Comparison of ENCODE assay signal across 18 cellular contexts in genomic region chr16:58756650-58757332, GRCh38. TPM values are rescaled to one million over a fixed set of nuclear protein-coding genes. Genes with fewer than 3 reads are reported as not detected.
DNase-seq lines count a peak whose midpoint lies in the region; ATAC-seq and TF ChIP-seq lines count a peak whose summit lies in the region.
"Had no signal": no experiment of that assay in that cellular context is flagged by ENCODE, and none has a peak within 500 bp of the region (broad histone marks: within the 10 kb centered on the region; RNA-seq: fewer than 3 reads in every experiment).

No MANE protein-coding gene starts in this region.

- no peak overlapping the region for H3K4me3 Mint-ChIP-seq in H9
- H3K4me3 Mint-ChIP-seq in activated naive CD4-positive, alpha-beta T cell treated with anti-CD3 and anti-CD28 coated beads for 36 hours: no peak overlapping the region
- H3K4me3 Mint-ChIP-seq in Calu3 (ENCODE audit: low read depth, unreplicated experiment): no peak overlapping the region
- H3K4me3 Mint-ChIP-seq: activated naive CD8-positive, alpha-beta T cell treated with anti-CD3 and anti-CD28 coated beads, Interleukin-2, amount 50 U/mL, for 24 hours; type B pancreatic cell had no signal

- H2BK120ac ChIP-seq in H9 (ENCODE audit: low read depth, low read length, poor library complexity, severe bottlenecking): peak overlapping the region; percentile 70

- H3K4me1 ChIP-seq in left ventricle myocardium inferior (peaks cover 12% of the 10 kb centered on the region), right cardiac atrium (ENCODE audit: control insufficient read depth, insufficient read depth, low read length) (no peaks in the 10 kb centered on the region), H9 (ENCODE audit: insufficient read depth, low read length) (peaks cover 3% of the 10 kb centered on the region; the same call in 1 of the 2 replicates)
- H3K4me1 ChIP-seq: SJCRH30 had no signal

- intact Hi-C loops in left ventricle myocardium inferior (cut with micrococcal nuclease): no loop called here
- intact Hi-C loops in right cardiac atrium (cut with DNase I): loop anchor here in 3 of 4 donors (2.0 to 10.0 kb wide), 5 partner anchors 74 to 244 kb away; partner anchors contain the start of genes SETD6 (in 1 of the 3) and SLC38A7 (in 1 of the 3)
- intact Hi-C loops in activated naive CD4-positive, alpha-beta T cell treated with anti-CD3 and anti-CD28 coated beads for 36 hours (cut with micrococcal nuclease): loop anchor here (1.0 kb wide), 7 partner anchors 24 to 420 kb away; partner anchors contain the start of gene GINS3
- intact Hi-C loops in Calu3 (cut with micrococcal nuclease; ENCODE audit: unreplicated experiment): loop anchor here (2.0 to 10.0 kb wide), 3 partner anchors 78 to 412 kb away; no protein-coding TSS in a partner anchor

- H4K91ac ChIP-seq in H9 (ENCODE audit: insufficient read length, low read depth, low read length): no peak overlapping the region

- no peak overlapping the region for H3K23ac ChIP-seq in H9 (ENCODE audit: insufficient read length, low read depth, low read length)

- peak overlapping the region; percentile 48 for H3K27ac ChIP-seq in left ventricle myocardium inferior (replicated peaks)
- no peak overlapping the region for H3K27ac ChIP-seq in right cardiac atrium (ENCODE audit: low read length)
- H3K27ac ChIP-seq in H9 (ENCODE audit: insufficient read length, low read depth, low read length): no peak overlapping the region
- peak overlapping the region; percentile 72 for H3K27ac ChIP-seq in VCaP
- H3K27ac ChIP-seq: cardiac muscle cell, coronary artery, epithelial cell of prostate, KMS-11, PC-9, SJCRH30 had no signal

- no peaks in the 10 kb centered on the region for H3K27me3 ChIP-seq in left ventricle myocardium inferior (ENCODE audit: low read depth)
- no peaks in the 10 kb centered on the region for H3K27me3 ChIP-seq in right cardiac atrium (ENCODE audit: control insufficient read depth, insufficient read depth)
- no peaks in the 10 kb centered on the region for H3K27me3 ChIP-seq in H9 (ENCODE audit: insufficient read depth, low read length)
- H3K27me3 ChIP-seq: cardiac muscle cell had no signal

- H2BK20ac ChIP-seq in H9 (ENCODE audit: low read depth, low read length, poor library complexity, severe bottlenecking): no peak overlapping the region

- no peaks in the 10 kb centered on the region for H4K20me1 ChIP-seq in H9 (ENCODE audit: control insufficient read depth, insufficient read depth, insufficient read length)

- no peaks in the 10 kb centered on the region for H3K36me3 ChIP-seq in left ventricle myocardium inferior
- H3K36me3 ChIP-seq: cardiac muscle cell, SJCRH30 had no signal

- H3K9me3 ChIP-seq in left ventricle myocardium inferior (replicated peaks) (no peaks in the 10 kb centered on the region), right cardiac atrium (ENCODE audit: control insufficient read depth, low read length) (no peaks in the 10 kb centered on the region), H9 (ENCODE audit: control insufficient read depth, low read depth, low read length) (no peaks in the 10 kb centered on the region)
- H3K9me3 ChIP-seq: SJCRH30 had no signal

- H3K9ac ChIP-seq in H9 (ENCODE audit: extremely low read depth, insufficient read length, low read length): no peak overlapping the region
- H3K9ac ChIP-seq: KMS-11 had no signal

- no peaks in the 10 kb centered on the region for H3K23me2 ChIP-seq in H9 (ENCODE audit: insufficient read length, low read depth, low read length, poor library complexity, severe bottlenecking)

- H3K36me3 Mint-ChIP-seq in H9 (ENCODE audit: insufficient read depth in 1 of 3, low read depth in 3 of 3) (no peaks in the 10 kb centered on the region), Calu3 (ENCODE audit: insufficient read depth, unreplicated experiment) (no peaks in the 10 kb centered on the region)
- no peaks in the 10 kb centered on the region for H3K36me3 Mint-ChIP-seq in activated naive CD4-positive, alpha-beta T cell treated with anti-CD3 and anti-CD28 coated beads for 36 hours (ENCODE audit: low read depth)
- H3K36me3 Mint-ChIP-seq: type B pancreatic cell had no signal

- TF ChIP-seq CTCF in left ventricle myocardium inferior (IDR thresholded peaks at IDR 0.05; ENCODE audit: borderline replicate concordance) (no peak), H9 (conservative IDR thresholded peaks at IDR 0.05) (no peak), VCaP (conservative IDR thresholded peaks at IDR 0.05) (peak; percentile 12), Calu3 (IDR thresholded peaks at IDR 0.05; ENCODE audit: unreplicated experiment) (no peak)

- no peak overlapping the region for H2AK5ac ChIP-seq in H9 (ENCODE audit: insufficient read length, low read length)

- CTCF ChIA-PET in activated naive CD4-positive, alpha-beta T cell treated with anti-CD3 and anti-CD28 coated beads for 36 hours (lab: Charles Lee): interaction anchor here (0.7 to 3.3 kb wide), 31 partner anchors 10 to 461 kb away, joined by 3 to 49 read pairs (median 5); partner anchors contain the start of genes GOT2, NDRG4 and SLC38A7
- CTCF ChIA-PET in Calu3 (lab: Charles Lee): interaction anchor here (0.5 to 1.8 kb wide), 5 partner anchors 11 to 421 kb away, joined by 3 to 17 read pairs (median 3); partner anchors contain the start of gene SLC38A7

- no peak overlapping the region for H3K18ac ChIP-seq in H9 (ENCODE audit: insufficient read length, low read depth, low read length)

- H3K27me3 Mint-ChIP-seq in H9 (ENCODE audit: low read depth) (no peaks in the 10 kb centered on the region), Calu3 (ENCODE audit: unreplicated experiment) (peaks cover 31% of the 10 kb centered on the region)
- no peaks in the 10 kb centered on the region for H3K27me3 Mint-ChIP-seq in activated naive CD4-positive, alpha-beta T cell treated with anti-CD3 and anti-CD28 coated beads for 36 hours (ENCODE audit: low read depth)
- H3K27me3 Mint-ChIP-seq: activated B cell treated with CpG ODN at 0.5 μM for 24 hours; activated naive CD8-positive, alpha-beta T cell treated with anti-CD3 and anti-CD28 coated beads, Interleukin-2, amount 50 U/mL, for 24 hours had no signal

- no peaks in the 10 kb centered on the region for H3K79me1 ChIP-seq in H9 (ENCODE audit: insufficient read depth, low read depth, low read length, poor library complexity, severe bottlenecking)

- H3K79me2 ChIP-seq in H9 (ENCODE audit: insufficient read depth, low read length): no peaks in the 10 kb centered on the region

- H4K8ac ChIP-seq in H9 (replicated peaks; ENCODE audit: insufficient read length, low read depth, low read length): no peak overlapping the region

- WGBS in right cardiac atrium: 51% methylated on average over 7 of the region's 7 CpGs
- no CpG with 5 or more reads among the region's 7 CpGs for WGBS in H9 (ENCODE audit: extremely low coverage, insufficient read length, low lambda C conversion rate)

- no peak overlapping the region for H3K4ac ChIP-seq in H9 (ENCODE audit: low read depth, low read length)

- no TSS peak for BruUV-seq in Calu3 (replicated peaks; lab: Mats Ljungman, UMichigan)

- H4K5ac ChIP-seq in H9 (ENCODE audit: insufficient read length, low read depth, low read length): no peak overlapping the region

- no peak overlapping the region for H3T11ph ChIP-seq in H9 (ENCODE audit: low read length)

- DNase-seq in left ventricle myocardium inferior: no peak
- no peak for DNase-seq in right cardiac atrium
- DNase-seq in H9: no peak
- DNase-seq in activated naive CD4-positive, alpha-beta T cell treated with anti-CD3 and anti-CD28 coated beads for 36 hours: no peak
- DNase-seq in DMS79 treated with DMSO at 0.1 percent for 48 hours (lab: John Stamatoyannopoulos, UW): no peak
- DNase-seq in Calu3: no peak
- DNase-seq: NCI-H1417 treated with DMSO at 0.1 percent for 48 hours had no signal

- no peak overlapping the region for H3K14ac ChIP-seq in H9 (ENCODE audit: insufficient read depth, low read length)

- H3K4me3 ChIP-seq in left ventricle myocardium inferior: no peak overlapping the region
- no peak overlapping the region for H3K4me3 ChIP-seq in right cardiac atrium (ENCODE audit: low read length)
- H3K4me3 ChIP-seq: cardiac muscle cell, coronary artery, PC-9, SJCRH30 had no signal

- no peaks in the 10 kb centered on the region; a peak in 1 of 5 replicates for H3K9me3 Mint-ChIP-seq in H9
- H3K9me3 Mint-ChIP-seq in activated naive CD4-positive, alpha-beta T cell treated with anti-CD3 and anti-CD28 coated beads for 36 hours: no peaks in the 10 kb centered on the region
- H3K9me3 Mint-ChIP-seq in Calu3 (ENCODE audit: low read depth, unreplicated experiment): no peaks in the 10 kb centered on the region
- H3K9me3 Mint-ChIP-seq: activated B cell treated with CpG ODN at 0.5 μM for 24 hours; activated naive CD8-positive, alpha-beta T cell treated with anti-CD3 and anti-CD28 coated beads, Interleukin-2, amount 50 U/mL, for 24 hours; type B pancreatic cell had no signal

- H3K27ac Mint-ChIP-seq in H9 (no peak overlapping the region), Calu3 (ENCODE audit: unreplicated experiment) (no peak overlapping the region)
- H3K27ac Mint-ChIP-seq in activated naive CD4-positive, alpha-beta T cell treated with anti-CD3 and anti-CD28 coated beads for 36 hours: no peak overlapping the region
- H3K27ac Mint-ChIP-seq: type B pancreatic cell had no signal

- no peak overlapping the region for H2BK15ac ChIP-seq in H9 (ENCODE audit: low read depth, low read length)

- H2BK5ac ChIP-seq in H9 (ENCODE audit: insufficient read length, low read length): no peak overlapping the region

- H3K4me2 ChIP-seq in H9 (ENCODE audit: insufficient read depth, insufficient read length, low read length): no peak overlapping the region
- H3K4me2 ChIP-seq: KMS-11, PC-9 had no signal

- H3K56ac ChIP-seq in H9 (ENCODE audit: insufficient read length, low read depth, low read length): no peak overlapping the region

- ATAC-seq in right cardiac atrium: no peak
- no peak for ATAC-seq in GM21360 (IDR thresholded peaks at IDR 0.05; ENCODE audit: unreplicated experiment)

- no peak overlapping the region for H2BK12ac ChIP-seq in H9 (ENCODE audit: insufficient read length, low read depth, low read length)

- no peak overlapping the region for H2AFZ ChIP-seq in H9 (ENCODE audit: low read length)
- H2AFZ ChIP-seq: PC-9 had no signal

- H3K4me1 Mint-ChIP-seq in H9 (peaks cover 8 to 10% of the 10 kb centered on the region in 2 experiments), Calu3 (ENCODE audit: low read depth, unreplicated experiment) (no peaks in the 10 kb centered on the region)
- peaks cover 8% of the 10 kb centered on the region for H3K4me1 Mint-ChIP-seq in activated naive CD4-positive, alpha-beta T cell treated with anti-CD3 and anti-CD28 coated beads for 36 hours (ENCODE audit: low read depth)

RNA-seq across cellular contexts. Expression of gene GOT2, which starts 22.7 kb away (rescaled TPM):
- total RNA-seq in left ventricle myocardium inferior: 569 TPM
- 100 to 1,000 TPM; 245 to 329 (median 314) TPM for total RNA-seq in right cardiac atrium
- polyA plus RNA-seq in right cardiac atrium: 313 TPM
- total RNA-seq in H9 (2021): 144 and 148 TPM in 2 replicates
- 100 to 1,000 TPM; 156 to 162 TPM for total RNA-seq in activated naive CD4-positive, alpha-beta T cell treated with anti-CD3 and anti-CD28 coated beads for 36 hours
- total RNA-seq in Calu3 (2022): 146 and 162 TPM in 2 replicates

Comparison
In these comparisons a context has a peak if more than half of its experiments do, and no peak if none do; other contexts are left out.
1. H3K27ac ChIP-seq: peak in left ventricle myocardium inferior (single experiment) and VCaP (single experiment); none in right cardiac atrium (single experiment) and H9 (single experiment).